In the genomic region with DNA sequence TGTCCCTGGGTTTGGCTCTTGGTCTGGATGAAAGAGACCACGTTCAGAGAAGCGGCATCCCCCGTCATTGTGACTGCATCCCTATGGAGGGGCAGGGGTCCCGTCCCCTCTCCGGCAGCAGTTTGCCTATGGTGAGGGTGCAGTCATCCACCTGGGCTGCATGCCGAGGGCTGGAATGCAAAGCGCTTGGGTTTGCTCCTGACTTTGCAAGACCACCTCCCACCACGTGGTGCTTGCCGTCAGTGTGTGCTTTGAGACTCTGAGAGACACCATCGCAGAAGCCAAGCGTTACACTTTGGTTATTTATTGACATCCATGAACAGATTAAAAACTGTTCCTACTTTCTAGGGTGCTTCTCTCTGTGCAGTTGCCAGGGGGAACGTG, we compare ENCODE assay signal across 20 cellular contexts. TPM values are rescaled to one million over a fixed set of nuclear protein-coding genes. Genes with fewer than 3 reads are reported as not detected.
DNase-seq lines count a peak whose midpoint lies in the region; ATAC-seq, FAIRE-seq and TF ChIP-seq lines count a peak whose summit lies in the region.
"Had no signal": no experiment of that assay in that cellular context is flagged by ENCODE, and none has a peak within 500 bp of the region (broad histone marks: within the 10 kb centered on the region; RNA-seq: fewer than 3 reads in every experiment).

No MANE protein-coding gene starts in this region.

- H3K9ac ChIP-seq in endodermal cell (ENCODE audit: extremely low read depth, low read length, poor library complexity, severe bottlenecking): no peak overlapping the region
- no peak overlapping the region for H3K9ac ChIP-seq in HepG2 (ENCODE audit: insufficient read depth, low read depth, low read length)

- H3K4me3 Mint-ChIP-seq in WTC11 (no peak overlapping the region), endodermal cell (no peak overlapping the region)
- H3K4me3 Mint-ChIP-seq: CD4-positive, alpha-beta T cell had no signal

- FAIRE-seq in HepG2 (lab: Jason Lieb, UNC): no peak
- FAIRE-seq: RCC 7860 had no signal

- H3K4me1 ChIP-seq in endodermal cell (ENCODE audit: control insufficient read depth, insufficient read depth, low read length): no peaks in the 10 kb centered on the region
- no peaks in the 10 kb centered on the region for H3K4me1 ChIP-seq in HepG2 (ENCODE audit: insufficient read depth, low read length)
- H3K4me1 ChIP-seq in tibial artery: peaks cover 8 to 57% (median 53%) of the 10 kb centered on the region in 4 donors

- no peak overlapping the region for H3K27ac ChIP-seq in endodermal cell (ENCODE audit: low read depth, low read length)
- no peak overlapping the region for H3K27ac ChIP-seq in HepG2 (ENCODE audit: extremely low read length, insufficient read depth, low read length)
- H3K27ac ChIP-seq in tibial artery: peak overlapping the region; percentile 75 to 85
- H3K27ac ChIP-seq: SJSA1 had no signal

- H3K4me3 ChIP-seq in endodermal cell (ENCODE audit: low read length) (no peak overlapping the region), HepG2 (replicated peaks in 1 of 3; ENCODE audit: insufficient read depth in 1 of 3, low read depth in 2 of 3, low read length in 3 of 3) (no peak overlapping the region), tibial artery (no peak overlapping the region)
- H3K4me3 ChIP-seq: MG63, SJSA1 had no signal

- POLR2A ChIA-PET in WTC11 (lab: Charles Lee) (no interaction called here), HepG2 (lab: Yijun Ruan, JAX) (no interaction called here)

- H3K27me3 ChIP-seq in endodermal cell (ENCODE audit: control insufficient read depth, insufficient read depth, low read length, poor library complexity, severe bottlenecking) (no peaks in the 10 kb centered on the region), HepG2 (ENCODE audit: control insufficient read depth in 1 of 2, insufficient read depth in 2 of 2, low read length in 2 of 2) (peaks cover 0 to 3% of the 10 kb centered on the region in 2 experiments; a peak in 1 of 5 replicates), tibial artery (no peaks in the 10 kb centered on the region)
- H3K27me3 ChIP-seq: MG63, SJSA1 had no signal

- ATAC-seq in WTC11 (peak; percentile 60), HepG2 (peak; percentile 38; the same call in 1 of the 3 replicates), HG03442 (IDR thresholded peaks at IDR 0.05; ENCODE audit: unreplicated experiment) (no peak)
- ATAC-seq: Right ventricle myocardium inferior had no signal

- in situ Hi-C loops in HepG2 (cut with HindIII; ENCODE audit: extremely low pct_ligation_motif_present, low pct_unique_long_range_greater_than_20kb): no loop called here

- no peak overlapping the region for H3K27ac Mint-ChIP-seq in WTC11
- no peak overlapping the region for H3K27ac Mint-ChIP-seq in endodermal cell
- H3K27ac Mint-ChIP-seq: CD4-positive, alpha-beta T cell had no signal

- no peak for TF ChIP-seq EP300 in HepG2 (IDR thresholded peaks at IDR 0.05; ENCODE audit: low read depth in 2 of 2, low read length in 2 of 2)
- TF ChIP-seq EP300 in HepG2 (CRISPR knock-in tag; IDR thresholded peaks at IDR 0.05; ENCODE audit: borderline replicate concordance): no peak

- H2AFZ ChIP-seq in HepG2 (ENCODE audit: low read length): no peak overlapping the region

- WGBS in endodermal cell (ENCODE audit: insufficient coverage in 1 of 2, insufficient read length in 1 of 2), 2 experiments: 74 to 79% methylated on average over 10 to 12 of the region's 12 CpGs
- 57% methylated on average over 12 of the region's 12 CpGs for WGBS in HepG2 (ENCODE audit: low lambda C conversion rate)

- no peak for TF ChIP-seq POLR2A in HepG2 (IDR thresholded peaks at IDR 0.05; ENCODE audit: insufficient read depth in 1 of 2, low read depth in 2 of 2, low read length in 2 of 2)

- H3K36me3 ChIP-seq in endodermal cell (ENCODE audit: control insufficient read depth, insufficient read depth, low read length) (no peaks in the 10 kb centered on the region), HepG2 (replicated peaks in 1 of 2; ENCODE audit: control insufficient read depth in 1 of 2, insufficient read depth in 2 of 2, low read length in 2 of 2) (no peaks in the 10 kb centered on the region), tibial artery (no peaks in the 10 kb centered on the region)
- H3K36me3 ChIP-seq: MG63, SJSA1 had no signal

- TF ChIP-seq RAD21 in HepG2 (CRISPR knock-in tag; IDR thresholded peaks at IDR 0.05): no peak

- no peak for DNase-seq in WTC11 (ENCODE audit: low spot score)
- peak; percentile 67 for DNase-seq in endodermal cell
- DNase-seq in HepG2 (ENCODE audit: low spot score): no peak
- DNase-seq in tibial artery: peak in 1 of 2 donors; percentile 59
- no peak for DNase-seq in NCI-H524 (lab: John Stamatoyannopoulos, UW)
- DNase-seq in T-helper 9 cell: no peak
- DNase-seq: CD4-positive, alpha-beta T cell; COR-L47; DMS79 treated with DMSO at 0.1 percent for 48 hours; GOT3; MG63; NCI-H1417; NCI-H1694 treated with DMSO at 0.1 percent for 48 hours; NCI-H446; NCI-H526 treated with DMSO at 0.1 percent for 48 hours; OCI-M1 had no signal

- intact Hi-C loops in HepG2 (cut with micrococcal nuclease; ENCODE audit: unreplicated experiment): no loop called here
- intact Hi-C loops in tibial artery (cut with DNase I; ENCODE audit: low total_unique reads): no loop called here

- H3K36me3 Mint-ChIP-seq in WTC11 (no peaks in the 10 kb centered on the region), endodermal cell (ENCODE audit: low read depth) (no peaks in the 10 kb centered on the region)

- H3K4me1 Mint-ChIP-seq in WTC11: no peaks in the 10 kb centered on the region
- H3K4me1 Mint-ChIP-seq in endodermal cell: peaks cover 7% of the 10 kb centered on the region

- TF ChIP-seq CTCF in WTC11 (IDR thresholded peaks at IDR 0.05) (no peak), endodermal cell (conservative IDR thresholded peaks at IDR 0.05) (peak; percentile 49), HepG2 (CRISPR knock-in tag; IDR thresholded peaks at IDR 0.05) (no peak), tibial artery (IDR thresholded peaks at IDR 0.05) (no peak)

- H3K9me3 Mint-ChIP-seq in WTC11 (no peaks in the 10 kb centered on the region), endodermal cell (no peaks in the 10 kb centered on the region)
- H3K9me3 Mint-ChIP-seq: CD4-positive, alpha-beta T cell had no signal

- H3K9me3 ChIP-seq in endodermal cell (ENCODE audit: control insufficient read depth, low read length) (no peaks in the 10 kb centered on the region), HepG2 (ENCODE audit: low read length) (no peaks in the 10 kb centered on the region), tibial artery (no peaks in the 10 kb centered on the region)
- H3K9me3 ChIP-seq: MG63, SJSA1 had no signal

- H3K27me3 Mint-ChIP-seq in WTC11 (ENCODE audit: low read depth) (no peaks in the 10 kb centered on the region), endodermal cell (ENCODE audit: insufficient read depth) (no peaks in the 10 kb centered on the region)
- H3K27me3 Mint-ChIP-seq: CD4-positive, alpha-beta T cell had no signal

- CTCF ChIA-PET in WTC11 (lab: Charles Lee): no interaction called here
- CTCF ChIA-PET in HepG2 (lab: Yijun Ruan, JAX; ENCODE audit: low intra/inter-chr PET ratio, low total read pairs): no interaction called here

- no peaks in the 10 kb centered on the region for H3K79me2 ChIP-seq in HepG2 (ENCODE audit: insufficient read depth, low read length)

- no peaks in the 10 kb centered on the region for H4K20me1 ChIP-seq in HepG2 (ENCODE audit: insufficient read depth, low read length)

- H3K4me2 ChIP-seq in HepG2 (ENCODE audit: low read depth, low read length): no peak overlapping the region

- no TSS peak for BruUV-seq in HepG2 (replicated peaks; lab: Mats Ljungman, UMichigan)

TF ChIP-seq in WTC11, 78 proteins besides CTCF, POLR2A, EP300 and RAD21 (continues in another document):
- TF ChIP-seq MXD4 (CRISPR knock-in tag; IDR thresholded peaks at IDR 0.05; ENCODE audit: borderline replicate concordance) (no peak), CREB1 (CRISPR knock-in tag; IDR thresholded peaks at IDR 0.05) (no peak), ZNF423 (CRISPR knock-in tag; IDR thresholded peaks at IDR 0.05) (no peak)

TF ChIP-seq in HepG2, 621 proteins besides CTCF, POLR2A, EP300 and RAD21 (continues in another document):
- TF ChIP-seq, protein P1, sequence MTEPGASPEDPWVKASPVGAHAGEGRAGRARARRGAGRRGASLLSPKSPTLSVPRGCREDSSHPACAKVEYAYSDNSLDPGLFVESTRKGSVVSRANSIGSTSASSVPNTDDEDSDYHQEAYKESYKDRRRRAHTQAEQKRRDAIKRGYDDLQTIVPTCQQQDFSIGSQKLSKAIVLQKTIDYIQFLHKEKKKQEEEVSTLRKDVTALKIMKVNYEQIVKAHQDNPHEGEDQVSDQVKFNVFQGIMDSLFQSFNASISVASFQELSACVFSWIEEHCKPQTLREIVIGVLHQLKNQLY (CRISPR knock-in tag; IDR thresholded peaks at IDR 0.05): no peak
- TF ChIP-seq ZBTB7A (CRISPR knock-in tag; IDR thresholded peaks at IDR 0.05) (no peak), SOX6 (IDR thresholded peaks at IDR 0.05) (no peak), SOX6 (CRISPR knock-in tag; IDR thresholded peaks at IDR 0.05) (no peak)

RNA-seq across cellular contexts. Expression of gene SH3RF3, which starts 59.5 kb away (rescaled TPM):
- total RNA-seq in WTC11 (2021): 0.78 to 1.0 TPM (median 0.87 TPM) in 3 replicates
- total RNA-seq in endodermal cell: 1 to 10 TPM; 1.5 to 1.8 TPM
- 1.7 TPM for polyA plus RNA-seq in endodermal cell (2013, experiment 1 of 2)
- 1.8 TPM for polyA plus RNA-seq in endodermal cell (2013, experiment 2 of 2)
- total RNA-seq in HepG2 (2016; rRNA removed; fragmentation: Illumina TruSeq; extraction: Trizol): 0.04 TPM in 1 of 2 replicates, not detected in the other
- not detected in 2 replicates for total RNA-seq in HepG2 (2016; cell fraction: cytosol; rRNA removed; fragmentation: Illumina TruSeq; extraction: Trizol; ENCODE audit: low read depth)
- 0.02 TPM in 1 of 2 replicates, not detected in the other for total RNA-seq in HepG2 (2016; cell fraction: insoluble cytoplasmic fraction; rRNA removed; fragmentation: Illumina TruSeq; extraction: Trizol)
- total RNA-seq in HepG2 (2016; cell fraction: membrane; rRNA removed; fragmentation: Illumina TruSeq; extraction: Trizol): not detected in 2 replicates
- not detected in 2 replicates for total RNA-seq in HepG2 (2016; cell fraction: nucleus; rRNA removed; fragmentation: Illumina TruSeq; extraction: Trizol)
- 0.01 TPM in 1 of 2 replicates, not detected in the other for polyA plus RNA-seq in HepG2 (2011; rRNA removed)
- not detected in 2 replicates for polyA plus RNA-seq in HepG2 (2011; cell fraction: cytosol; rRNA removed)
- 0.02 TPM in 1 of 2 replicates, not detected in the other for polyA plus RNA-seq in HepG2 (2011; cell fraction: nucleus; rRNA removed)
- 0.03 and 0.05 TPM in 2 replicates for polyA plus RNA-seq in HepG2 (2012)
- polyA plus RNA-seq in HepG2 (2016; cell fraction: cytosol; fragmentation: Illumina TruSeq; extraction: Trizol; ENCODE audit: low read depth): not detected in 2 replicates
- 0.03 TPM in 1 of 2 replicates, not detected in the other for polyA plus RNA-seq in HepG2 (2016; cell fraction: insoluble cytoplasmic fraction; fragmentation: Illumina TruSeq; extraction: Trizol; ENCODE audit: low read depth)
- not detected in 2 replicates for polyA plus RNA-seq in HepG2 (2016; cell fraction: membrane; fragmentation: Illumina TruSeq; extraction: Trizol; ENCODE audit: low read depth)
- polyA plus RNA-seq in HepG2 (2016; cell fraction: nucleus; fragmentation: Illumina TruSeq; extraction: Trizol; ENCODE audit: insufficient read depth, low read depth): not detected in 2 replicates
- 1.4 TPM in 1 of 2 replicates, not detected in the other for polyA minus RNA-seq in HepG2 (2011; rRNA and poly(A)+ RNA removed; ENCODE audit: low replicate concordance)
- polyA minus RNA-seq in HepG2 (2011; cell fraction: cytosol; rRNA and poly(A)+ RNA removed): not detected in 2 replicates
- polyA minus RNA-seq in HepG2 (2011; cell fraction: nucleus; rRNA and poly(A)+ RNA removed): 0.12 and 0.13 TPM in 2 replicates

Comparison
In these comparisons a context has a peak if more than half of its experiments do, and no peak if none do; other contexts are left out.
1. H3K27ac ChIP-seq: peak in tibial artery (2 of 2); none in endodermal cell (single experiment) and HepG2 (single experiment).